Comparison of ENCODE assay signal across 10 cellular contexts in genomic region chr3:49352286-49352685, GRCh38. TPM values are rescaled to one million over a fixed set of nuclear protein-coding genes. Genes with fewer than 3 reads are reported as not detected.
A peak's percentile ranks its signal among the peaks of the same experiment; 100 is the strongest.
DNase-seq lines count a peak whose midpoint lies in the region; ATAC-seq and TF ChIP-seq lines count a peak whose summit lies in the region.
"Had no signal": no experiment of that assay in that cellular context is flagged by ENCODE, and none has a peak within 500 bp of the region (broad histone marks: within the 10 kb centered on the region; RNA-seq: fewer than 3 reads in every experiment).

No MANE protein-coding gene starts in this region.

- H3K27me3 Mint-ChIP-seq in activated T-cell treated with anti-CD3 and anti-CD28 coated beads, Interleukin-2, amount 50 U/mL, for 24 hours, result no peaks in the 10 kb centered on the region
- no peaks in the 10 kb centered on the region for H3K27me3 Mint-ChIP-seq in type B pancreatic cell

- H3K27me3 ChIP-seq in muscle layer of duodenum (ENCODE audit: low read depth, low read length), result no peaks in the 10 kb centered on the region

- no peak for ATAC-seq in GM18858 (IDR thresholded peaks at IDR 0.05; ENCODE audit: unreplicated experiment)

- peaks cover 20% of the 10 kb centered on the region for H3K4me1 Mint-ChIP-seq in activated T-cell treated with anti-CD3 and anti-CD28 coated beads, Interleukin-2, amount 50 U/mL, for 24 hours (ENCODE audit: low read depth)
- peaks cover 13% of the 10 kb centered on the region for H3K4me1 Mint-ChIP-seq in type B pancreatic cell (ENCODE audit: unreplicated experiment)

- H3K9me3 Mint-ChIP-seq in activated T-cell treated with anti-CD3 and anti-CD28 coated beads, Interleukin-2, amount 50 U/mL, for 24 hours, result no peaks in the 10 kb centered on the region
- H3K9me3 Mint-ChIP-seq in type B pancreatic cell, result no peaks in the 10 kb centered on the region

- no peak overlapping the region for H3K4me3 ChIP-seq in muscle layer of duodenum (ENCODE audit: low read depth in 1 of 2, low read length in 2 of 2)

- H3K27ac ChIP-seq in caudate nucleus (ENCODE audit: low read depth, low read length) (peak overlapping the region; percentile 0), muscle layer of duodenum (ENCODE audit: low read length) (peak overlapping the region; percentile 47)

- TF ChIP-seq CTCF in type B pancreatic cell (conservative IDR thresholded peaks at IDR 0.05), result no peak

- no peak overlapping the region for H3K4me3 Mint-ChIP-seq in activated T-cell treated with anti-CD3 and anti-CD28 coated beads, Interleukin-2, amount 50 U/mL, for 24 hours
- no peak overlapping the region for H3K4me3 Mint-ChIP-seq in type B pancreatic cell

- H3K36me3 Mint-ChIP-seq in activated T-cell treated with anti-CD3 and anti-CD28 coated beads, Interleukin-2, amount 50 U/mL, for 24 hours (ENCODE audit: low read depth), result peaks cover 29% of the 10 kb centered on the region
- peaks cover 10% of the 10 kb centered on the region for H3K36me3 Mint-ChIP-seq in type B pancreatic cell

- DNase-seq in activated T-cell treated with anti-CD3 and anti-CD28 coated beads, Interleukin-2, amount 50 U/mL, for 24 hours, result no peak
- no peak for DNase-seq in activated T-cell treated with anti-CD3 and anti-CD28 coated beads for 4 hours
- DNase-seq in caudate nucleus (lab: John Stamatoyannopoulos, UW), result no peak
- DNase-seq in type B pancreatic cell (ENCODE audit: extremely low spot score, unreplicated experiment), result no peak
- no peak for DNase-seq in hypothalamus (lab: John Stamatoyannopoulos, UW)
- DNase-seq in NCI-H2171 treated with DMSO at 0.1 percent for 48 hours (lab: John Stamatoyannopoulos, UW), result no peak
- DNase-seq: activated CD4-positive, CD25-positive, alpha-beta regulatory T cell; activated naive CD4-positive, alpha-beta T cell had no signal

- peaks cover 6 to 7% of the 10 kb centered on the region in 2 donors for H3K36me3 ChIP-seq in muscle layer of duodenum (ENCODE audit: control insufficient read depth in 1 of 2, insufficient read depth in 2 of 2, low read length in 2 of 2)

- H3K4me1 ChIP-seq in muscle layer of duodenum (ENCODE audit: control insufficient read depth in 1 of 2, insufficient read depth in 2 of 2, low read length in 2 of 2), result peaks cover 5 to 16% of the 10 kb centered on the region in 2 donors

- peak overlapping the region; percentile 47 for H3K27ac Mint-ChIP-seq in activated T-cell treated with anti-CD3 and anti-CD28 coated beads, Interleukin-2, amount 50 U/mL, for 24 hours
- peak overlapping the region; percentile 83 for H3K27ac Mint-ChIP-seq in type B pancreatic cell

- no peaks in the 10 kb centered on the region for H3K9me3 ChIP-seq in muscle layer of duodenum (ENCODE audit: control insufficient read depth in 1 of 2, low read length in 2 of 2)

RNA-seq across cellular contexts. Expression of gene GPX1, which starts 5.9 kb away (rescaled TPM):
- total RNA-seq in type B pancreatic cell (ENCODE audit: low replicate concordance), result 114 and 132 TPM in 2 replicates

RNA-seq across cellular contexts. Expression of gene USP4, which starts 12.4 kb away (rescaled TPM):
- 48.1 and 48.8 TPM in 2 replicates for total RNA-seq in type B pancreatic cell (ENCODE audit: low replicate concordance)

RNA-seq across cellular contexts. Expression of gene RHOA, which starts 59.5 kb away (rescaled TPM):
- total RNA-seq in type B pancreatic cell (ENCODE audit: low replicate concordance), result 300 and 325 TPM in 2 replicates

RNA-seq across cellular contexts. Expression of gene TCTA, which starts 59.9 kb away (rescaled TPM):
- total RNA-seq in type B pancreatic cell (ENCODE audit: low replicate concordance), result 25.0 and 31.4 TPM in 2 replicates
